11 cellular contexts compared by ENCODE assay signal in the genomic region with DNA sequence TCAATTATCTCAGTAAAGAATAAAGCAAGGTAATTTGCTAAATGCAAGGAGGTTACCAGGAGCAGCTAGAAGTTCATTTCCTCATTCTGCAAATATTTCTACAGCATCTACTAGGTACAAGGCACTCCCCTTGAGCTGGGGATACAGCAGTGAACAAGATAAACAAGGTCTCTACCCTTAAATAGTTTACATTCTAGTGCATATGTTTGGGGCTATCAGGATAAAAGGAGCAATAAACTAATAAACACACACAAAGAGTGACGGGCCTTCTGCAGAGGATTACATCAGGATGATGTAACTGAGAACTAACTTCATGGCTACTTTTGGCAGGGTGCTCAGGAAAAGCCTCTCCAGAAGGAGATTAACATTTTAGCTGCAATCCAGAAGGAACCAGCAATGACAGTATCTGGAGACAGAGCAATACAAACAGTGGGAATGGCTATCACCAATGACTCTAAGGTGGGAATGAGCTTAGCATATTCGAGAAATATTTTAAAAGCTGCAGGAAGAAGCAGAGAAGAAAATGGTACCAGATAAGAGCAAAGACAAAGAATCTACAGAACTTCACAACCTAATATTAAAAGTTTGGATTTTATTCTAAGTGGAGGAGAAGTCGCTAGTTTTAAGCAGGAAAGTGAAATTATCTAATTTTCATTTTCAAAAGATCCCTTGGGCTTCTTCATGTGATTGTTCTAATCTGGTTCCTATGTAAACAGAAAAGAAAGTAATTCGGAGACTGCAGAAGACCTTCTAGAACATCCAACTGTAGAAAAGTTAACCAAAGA. TPM values are rescaled to one million over a fixed set of nuclear protein-coding genes. Genes with fewer than 3 reads are reported as not detected.
A peak's percentile ranks its signal among the peaks of the same experiment; 100 is the strongest.
DNase-seq lines count a peak whose midpoint lies in the region; ATAC-seq and TF ChIP-seq lines count a peak whose summit lies in the region.
"Had no signal": no experiment of that assay in that cellular context is flagged by ENCODE, and none has a peak within 500 bp of the region (broad histone marks: within the 10 kb centered on the region; RNA-seq: fewer than 3 reads in every experiment).

No MANE protein-coding gene starts in this region.

- peaks cover 15% of the 10 kb centered on the region for H3K4me1 Mint-ChIP-seq in activated CD4-positive, alpha-beta T cell treated with anti-CD3 and anti-CD28 coated beads, Interleukin-2, amount 10 ng/mL, durations not matched to agents 24 days and 14 days

- peaks cover 22% of the 10 kb centered on the region for H3K36me3 Mint-ChIP-seq in activated CD4-positive, alpha-beta T cell treated with anti-CD3 and anti-CD28 coated beads, Interleukin-2, amount 10 ng/mL, durations not matched to agents 24 days and 14 days (ENCODE audit: low read depth)

- no peaks in the 10 kb centered on the region for H3K27me3 ChIP-seq in HL-60 (ENCODE audit: insufficient read depth, poor library complexity, severe bottlenecking)

- peak overlapping the region; percentile 17 for H3K27ac ChIP-seq in HL-60 (replicated peaks)

- H3K9me3 Mint-ChIP-seq in activated CD4-positive, alpha-beta T cell treated with anti-CD3 and anti-CD28 coated beads, Interleukin-2, amount 10 ng/mL, durations not matched to agents 24 days and 14 days = no peaks in the 10 kb centered on the region

- ATAC-seq in mucosa of descending colon (peak; percentile 57), GM18517 (IDR thresholded peaks at IDR 0.05; ENCODE audit: unreplicated experiment) (no peak)

- no peak overlapping the region for H3K4me3 Mint-ChIP-seq in activated CD4-positive, alpha-beta T cell treated with anti-CD3 and anti-CD28 coated beads, Interleukin-2, amount 10 ng/mL, durations not matched to agents 24 days and 14 days

- intact Hi-C loops in mucosa of descending colon (cut with DNase I, micrococcal nuclease) = no loop called here
- intact Hi-C loops in activated CD4-positive, alpha-beta T cell treated with anti-CD3 and anti-CD28 coated beads, Interleukin-2, amount 10 ng/mL, durations not matched to agents 24 days and 14 days (cut with micrococcal nuclease) = no loop called here

- no peaks in the 10 kb centered on the region for H3K27me3 Mint-ChIP-seq in activated CD4-positive, alpha-beta T cell treated with anti-CD3 and anti-CD28 coated beads, Interleukin-2, amount 10 ng/mL, durations not matched to agents 24 days and 14 days

- no peak overlapping the region for H3K27ac Mint-ChIP-seq in activated CD4-positive, alpha-beta T cell treated with anti-CD3 and anti-CD28 coated beads, Interleukin-2, amount 10 ng/mL, durations not matched to agents 24 days and 14 days

- H3K9me3 ChIP-seq in mucosa of descending colon = no peaks in the 10 kb centered on the region

- peaks cover 4% of the 10 kb centered on the region for H3K4me1 ChIP-seq in mucosa of descending colon (ENCODE audit: low read depth)

- DNase-seq in AG20443 (ENCODE audit: low spot score) (peak; percentile 41), HL-60 (ENCODE audit: low read depth in 1 of 2, low spot score in 1 of 2) (no peak), choroid plexus epithelial cell (ENCODE audit: low read depth) (peak; percentile 73), mucosa of descending colon (no peak), NCI-H146 treated with DMSO at 0.1 percent for 48 hours (lab: John Stamatoyannopoulos, UW; ENCODE audit: unreplicated experiment) (no peak), NAMALWA (ENCODE audit: low spot score) (no peak)
- DNase-seq in activated CD4-positive, alpha-beta T cell treated with anti-CD3 and anti-CD28 coated beads, Interleukin-2, amount 10 ng/mL, durations not matched to agents 24 days and 14 days = no peak
- DNase-seq: activated CD4-positive, CD25-positive, alpha-beta regulatory T cell treated with anti-CD3 and anti-CD28 coated beads, Interleukin-2, amount 50 U/mL, for 72 hours; amygdala; KBM-7 had no signal

- H3K4me3 ChIP-seq in HL-60 (replicated peaks; ENCODE audit: insufficient read depth, low read length) (no peak overlapping the region), choroid plexus epithelial cell (ENCODE audit: low read depth, low read length) (no peak overlapping the region), mucosa of descending colon (no peak overlapping the region)

- no peaks in the 10 kb centered on the region for H3K36me3 ChIP-seq in mucosa of descending colon (ENCODE audit: low read depth)

- TF ChIP-seq CTCF in HL-60 (IDR thresholded peaks at IDR 0.05; ENCODE audit: insufficient read depth, low read length) (no peak), choroid plexus epithelial cell (conservative IDR thresholded peaks at IDR 0.05; ENCODE audit: low read depth, low read length) (no peak), mucosa of descending colon (IDR thresholded peaks at IDR 0.05) (no peak)

RNA-seq across cellular contexts. Expression of gene TP53BP2, which starts 25.8 kb away (rescaled TPM):
- total RNA-seq in mucosa of descending colon = 10 to 100 TPM; 30.6 to 34.5 (median 32.5) TPM
- total RNA-seq in activated CD4-positive, alpha-beta T cell treated with anti-CD3 and anti-CD28 coated beads, Interleukin-2, amount 10 ng/mL, durations not matched to agents 24 days and 14 days = 37.1 and 47.7 TPM in 2 replicates

Comparison
In these comparisons a context has a peak if more than half of its experiments do, and no peak if none do; other contexts are left out.
1. DNase-seq: peak in AG20443 (single experiment) and choroid plexus epithelial cell (single experiment); none in HL-60 (0 of 2), mucosa of descending colon (0 of 3), NCI-H146 treated with DMSO at 0.1 percent for 48 hours (single experiment), NAMALWA (single experiment) and activated CD4-positive, alpha-beta T cell treated with anti-CD3 and anti-CD28 coated beads, Interleukin-2, amount 10 ng/mL, durations not matched to agents 24 days and 14 days (single experiment).